Comparison of ENCODE assay signal across 2 cellular contexts in the genomic region with DNA sequence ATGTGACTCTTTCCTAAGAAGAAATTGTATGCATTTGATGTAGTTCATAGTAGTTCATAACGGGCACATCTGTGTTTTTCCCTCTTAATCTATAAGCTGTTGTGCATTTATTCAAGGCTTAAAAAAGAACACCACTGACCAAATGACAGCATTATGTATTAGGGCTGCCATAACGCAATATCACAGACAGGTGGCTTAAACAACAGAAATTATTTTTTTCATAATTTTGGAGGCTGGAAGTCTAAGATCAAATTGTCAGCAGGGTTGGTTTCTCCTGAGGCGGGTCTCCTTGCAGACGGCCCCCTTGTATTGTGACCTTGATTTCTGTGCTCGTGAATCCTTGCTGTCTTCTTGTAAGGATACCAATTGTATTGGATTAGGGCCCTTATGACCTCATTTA.
TF ChIP-seq lines count a peak whose summit lies in the region.

No MANE protein-coding gene starts in this region.

TF ChIP-seq in SK-N-SH, 30 proteins besides CTCF, POLR2A, EP300 and RAD21:
- TF ChIP-seq TAF1 (IDR thresholded peaks at IDR 0.05; ENCODE audit: borderline replicate concordance, low read depth, low read length) (no peak), FOSL2 (IDR thresholded peaks at IDR 0.05; ENCODE audit: borderline replicate concordance, low read depth) (no peak), YY1 (IDR thresholded peaks at IDR 0.05; ENCODE audit: low read depth) (no peak), POLR2AphosphoS5 (IDR thresholded peaks at IDR 0.05; ENCODE audit: low read depth, low read length) (no peak), RXRA (IDR thresholded peaks at IDR 0.05; ENCODE audit: borderline replicate concordance, low read depth) (no peak), SMC3 (IDR thresholded peaks at IDR 0.05; ENCODE audit: low read depth, low read length) (no peak), SIN3A (IDR thresholded peaks at IDR 0.05; ENCODE audit: borderline replicate concordance, low read depth, low read length) (no peak), NFIC (IDR thresholded peaks at IDR 0.05; ENCODE audit: borderline replicate concordance) (no peak), PBX3 (IDR thresholded peaks at IDR 0.05) (no peak), IRF3 (IDR thresholded peaks at IDR 0.05; ENCODE audit: low read depth, low read length) (no peak), JUND (IDR thresholded peaks at IDR 0.05) (no peak), TCF12 (IDR thresholded peaks at IDR 0.05) (no peak), TEAD4 (IDR thresholded peaks at IDR 0.05; ENCODE audit: borderline replicate concordance, insufficient read depth) (no peak), GABPA (IDR thresholded peaks at IDR 0.05; ENCODE audit: low read depth) (no peak)
- TF ChIP-seq, protein P1, sequence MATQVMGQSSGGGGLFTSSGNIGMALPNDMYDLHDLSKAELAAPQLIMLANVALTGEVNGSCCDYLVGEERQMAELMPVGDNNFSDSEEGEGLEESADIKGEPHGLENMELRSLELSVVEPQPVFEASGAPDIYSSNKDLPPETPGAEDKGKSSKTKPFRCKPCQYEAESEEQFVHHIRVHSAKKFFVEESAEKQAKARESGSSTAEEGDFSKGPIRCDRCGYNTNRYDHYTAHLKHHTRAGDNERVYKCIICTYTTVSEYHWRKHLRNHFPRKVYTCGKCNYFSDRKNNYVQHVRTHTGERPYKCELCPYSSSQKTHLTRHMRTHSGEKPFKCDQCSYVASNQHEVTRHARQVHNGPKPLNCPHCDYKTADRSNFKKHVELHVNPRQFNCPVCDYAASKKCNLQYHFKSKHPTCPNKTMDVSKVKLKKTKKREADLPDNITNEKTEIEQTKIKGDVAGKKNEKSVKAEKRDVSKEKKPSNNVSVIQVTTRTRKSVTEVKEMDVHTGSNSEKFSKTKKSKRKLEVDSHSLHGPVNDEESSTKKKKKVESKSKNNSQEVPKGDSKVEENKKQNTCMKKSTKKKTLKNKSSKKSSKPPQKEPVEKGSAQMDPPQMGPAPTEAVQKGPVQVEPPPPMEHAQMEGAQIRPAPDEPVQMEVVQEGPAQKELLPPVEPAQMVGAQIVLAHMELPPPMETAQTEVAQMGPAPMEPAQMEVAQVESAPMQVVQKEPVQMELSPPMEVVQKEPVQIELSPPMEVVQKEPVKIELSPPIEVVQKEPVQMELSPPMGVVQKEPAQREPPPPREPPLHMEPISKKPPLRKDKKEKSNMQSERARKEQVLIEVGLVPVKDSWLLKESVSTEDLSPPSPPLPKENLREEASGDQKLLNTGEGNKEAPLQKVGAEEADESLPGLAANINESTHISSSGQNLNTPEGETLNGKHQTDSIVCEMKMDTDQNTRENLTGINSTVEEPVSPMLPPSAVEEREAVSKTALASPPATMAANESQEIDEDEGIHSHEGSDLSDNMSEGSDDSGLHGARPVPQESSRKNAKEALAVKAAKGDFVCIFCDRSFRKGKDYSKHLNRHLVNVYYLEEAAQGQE (IDR thresholded peaks at IDR 0.05; ENCODE audit: low read depth, low read length), result no peak
- TF ChIP-seq, protein P2, sequence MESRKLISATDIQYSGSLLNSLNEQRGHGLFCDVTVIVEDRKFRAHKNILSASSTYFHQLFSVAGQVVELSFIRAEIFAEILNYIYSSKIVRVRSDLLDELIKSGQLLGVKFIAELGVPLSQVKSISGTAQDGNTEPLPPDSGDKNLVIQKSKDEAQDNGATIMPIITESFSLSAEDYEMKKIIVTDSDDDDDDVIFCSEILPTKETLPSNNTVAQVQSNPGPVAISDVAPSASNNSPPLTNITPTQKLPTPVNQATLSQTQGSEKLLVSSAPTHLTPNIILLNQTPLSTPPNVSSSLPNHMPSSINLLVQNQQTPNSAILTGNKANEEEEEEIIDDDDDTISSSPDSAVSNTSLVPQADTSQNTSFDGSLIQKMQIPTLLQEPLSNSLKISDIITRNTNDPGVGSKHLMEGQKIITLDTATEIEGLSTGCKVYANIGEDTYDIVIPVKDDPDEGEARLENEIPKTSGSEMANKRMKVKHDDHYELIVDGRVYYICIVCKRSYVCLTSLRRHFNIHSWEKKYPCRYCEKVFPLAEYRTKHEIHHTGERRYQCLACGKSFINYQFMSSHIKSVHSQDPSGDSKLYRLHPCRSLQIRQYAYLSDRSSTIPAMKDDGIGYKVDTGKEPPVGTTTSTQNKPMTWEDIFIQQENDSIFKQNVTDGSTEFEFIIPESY (IDR thresholded peaks at IDR 0.05; ENCODE audit: borderline replicate concordance, low read depth), result no peak
- TF ChIP-seq, protein P3, sequence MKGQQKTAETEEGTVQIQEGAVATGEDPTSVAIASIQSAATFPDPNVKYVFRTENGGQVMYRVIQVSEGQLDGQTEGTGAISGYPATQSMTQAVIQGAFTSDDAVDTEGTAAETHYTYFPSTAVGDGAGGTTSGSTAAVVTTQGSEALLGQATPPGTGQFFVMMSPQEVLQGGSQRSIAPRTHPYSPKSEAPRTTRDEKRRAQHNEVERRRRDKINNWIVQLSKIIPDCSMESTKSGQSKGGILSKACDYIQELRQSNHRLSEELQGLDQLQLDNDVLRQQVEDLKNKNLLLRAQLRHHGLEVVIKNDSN (IDR thresholded peaks at IDR 0.05; ENCODE audit: borderline replicate concordance, low read depth), result no peak

TF ChIP-seq in SK-N-SH treated with all-trans-retinoic acid at 6 μM for 48 hours, 23 proteins besides CTCF, POLR2A, EP300 and RAD21:
- TF ChIP-seq ZNF565 (CRISPR knock-in tag; conservative IDR thresholded peaks at IDR 0.05; ENCODE audit: low read depth), result no peak
- no peak for TF ChIP-seq ZNF8 (CRISPR knock-in tag; IDR thresholded peaks at IDR 0.05)
- TF ChIP-seq, protein P4, sequence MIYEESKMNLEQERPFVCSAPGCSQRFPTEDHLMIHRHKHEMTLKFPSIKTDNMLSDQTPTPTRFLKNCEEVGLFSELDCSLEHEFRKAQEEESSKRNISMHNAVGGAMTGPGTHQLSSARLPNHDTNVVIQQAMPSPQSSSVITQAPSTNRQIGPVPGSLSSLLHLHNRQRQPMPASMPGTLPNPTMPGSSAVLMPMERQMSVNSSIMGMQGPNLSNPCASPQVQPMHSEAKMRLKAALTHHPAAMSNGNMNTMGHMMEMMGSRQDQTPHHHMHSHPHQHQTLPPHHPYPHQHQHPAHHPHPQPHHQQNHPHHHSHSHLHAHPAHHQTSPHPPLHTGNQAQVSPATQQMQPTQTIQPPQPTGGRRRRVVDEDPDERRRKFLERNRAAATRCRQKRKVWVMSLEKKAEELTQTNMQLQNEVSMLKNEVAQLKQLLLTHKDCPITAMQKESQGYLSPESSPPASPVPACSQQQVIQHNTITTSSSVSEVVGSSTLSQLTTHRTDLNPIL (CRISPR knock-in tag; IDR thresholded peaks at IDR 0.05; ENCODE audit: low read depth), result no peak
- TF ChIP-seq CSDC2 (CRISPR knock-in tag; IDR thresholded peaks at IDR 0.05), result no peak
- TF ChIP-seq, protein P5, sequence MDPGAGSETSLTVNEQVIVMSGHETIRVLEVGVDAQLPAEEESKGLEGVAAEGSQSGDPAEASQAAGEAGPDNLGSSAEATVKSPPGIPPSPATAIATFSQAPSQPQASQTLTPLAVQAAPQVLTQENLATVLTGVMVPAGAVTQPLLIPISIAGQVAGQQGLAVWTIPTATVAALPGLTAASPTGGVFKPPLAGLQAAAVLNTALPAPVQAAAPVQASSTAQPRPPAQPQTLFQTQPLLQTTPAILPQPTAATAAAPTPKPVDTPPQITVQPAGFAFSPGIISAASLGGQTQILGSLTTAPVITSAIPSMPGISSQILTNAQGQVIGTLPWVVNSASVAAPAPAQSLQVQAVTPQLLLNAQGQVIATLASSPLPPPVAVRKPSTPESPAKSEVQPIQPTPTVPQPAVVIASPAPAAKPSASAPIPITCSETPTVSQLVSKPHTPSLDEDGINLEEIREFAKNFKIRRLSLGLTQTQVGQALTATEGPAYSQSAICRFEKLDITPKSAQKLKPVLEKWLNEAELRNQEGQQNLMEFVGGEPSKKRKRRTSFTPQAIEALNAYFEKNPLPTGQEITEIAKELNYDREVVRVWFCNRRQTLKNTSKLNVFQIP (CRISPR knock-in tag; IDR thresholded peaks at IDR 0.05; ENCODE audit: borderline replicate concordance, low read depth), result no peak
- TF ChIP-seq ARNTL (CRISPR knock-in tag; IDR thresholded peaks at IDR 0.05; ENCODE audit: borderline replicate concordance, low read depth), result no peak
- no peak for TF ChIP-seq ESRRG (CRISPR knock-in tag; IDR thresholded peaks at IDR 0.05)
- TF ChIP-seq, protein P6, sequence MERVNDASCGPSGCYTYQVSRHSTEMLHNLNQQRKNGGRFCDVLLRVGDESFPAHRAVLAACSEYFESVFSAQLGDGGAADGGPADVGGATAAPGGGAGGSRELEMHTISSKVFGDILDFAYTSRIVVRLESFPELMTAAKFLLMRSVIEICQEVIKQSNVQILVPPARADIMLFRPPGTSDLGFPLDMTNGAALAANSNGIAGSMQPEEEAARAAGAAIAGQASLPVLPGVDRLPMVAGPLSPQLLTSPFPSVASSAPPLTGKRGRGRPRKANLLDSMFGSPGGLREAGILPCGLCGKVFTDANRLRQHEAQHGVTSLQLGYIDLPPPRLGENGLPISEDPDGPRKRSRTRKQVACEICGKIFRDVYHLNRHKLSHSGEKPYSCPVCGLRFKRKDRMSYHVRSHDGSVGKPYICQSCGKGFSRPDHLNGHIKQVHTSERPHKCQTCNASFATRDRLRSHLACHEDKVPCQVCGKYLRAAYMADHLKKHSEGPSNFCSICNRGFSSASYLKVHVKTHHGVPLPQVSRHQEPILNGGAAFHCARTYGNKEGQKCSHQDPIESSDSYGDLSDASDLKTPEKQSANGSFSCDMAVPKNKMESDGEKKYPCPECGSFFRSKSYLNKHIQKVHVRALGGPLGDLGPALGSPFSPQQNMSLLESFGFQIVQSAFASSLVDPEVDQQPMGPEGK (CRISPR knock-in tag; IDR thresholded peaks at IDR 0.05; ENCODE audit: borderline replicate concordance), result no peak
- TF ChIP-seq TCF4 (CRISPR knock-in tag; IDR thresholded peaks at IDR 0.05; ENCODE audit: borderline replicate concordance), result no peak
- no peak for TF ChIP-seq RARB (CRISPR knock-in tag; IDR thresholded peaks at IDR 0.05)
- TF ChIP-seq BACH2 (CRISPR knock-in tag; IDR thresholded peaks at IDR 0.05; ENCODE audit: borderline replicate concordance), result no peak
- TF ChIP-seq ZFP30 (CRISPR knock-in tag; IDR thresholded peaks at IDR 0.05), result no peak
